Comparison of ENCODE assay signal across 17 cellular contexts in genomic region chr2:44560961-44561360, GRCh38.
"Had no signal": no experiment of that assay in that cellular context is flagged by ENCODE, and none has a peak within 500 bp of the region (broad histone marks: within the 10 kb centered on the region; RNA-seq: fewer than 3 reads in every experiment).

No MANE protein-coding gene starts in this region.

- H3K9me3 Mint-ChIP-seq: activated CD8-positive, alpha-beta T cell treated with anti-CD3 and anti-CD28 coated beads for 36 hours; activated T-cell treated with anti-CD3 and anti-CD28 coated beads, Interleukin-2, amount 50 U/mL, for 72 hours; naive thymus-derived CD4-positive, alpha-beta T cell; type B pancreatic cell had no signal

- H3K27ac Mint-ChIP-seq: activated CD4-positive, alpha-beta T cell treated with anti-CD3 and anti-CD28 coated beads for 36 hours; activated CD8-positive, alpha-beta T cell treated with anti-CD3 and anti-CD28 coated beads for 36 hours; activated T-cell treated with anti-CD3 and anti-CD28 coated beads, Interleukin-2, amount 50 U/mL, for 72 hours; naive thymus-derived CD4-positive, alpha-beta T cell; type B pancreatic cell had no signal

- H3K27ac ChIP-seq: body of pancreas, foreskin keratinocyte, neutrophil, right lobe of liver, suprapubic skin, WERI-Rb-1 had no signal

- DNase-seq: activated CD8-positive, alpha-beta memory T cell treated with anti-CD3 and anti-CD28 coated beads, Interleukin-2, amount 50 U/mL, for 4 hours; activated T-cell treated with anti-CD3 and anti-CD28 coated beads, Interleukin-2, amount 50 U/mL, for 72 hours; cerebellar nuclear complex; naive thymus-derived CD4-positive, alpha-beta T cell; right lobe of liver; stimulated activated naive CD4-positive, alpha-beta T cell treated with Interleukin-2 at 50 U/mL for 16 hours; T-helper 1 cell had no signal

- ATAC-seq: activated CD4-positive, alpha-beta T cell treated with anti-CD3 and anti-CD28 coated beads for 36 hours; activated CD8-positive, alpha-beta T cell treated with anti-CD3 and anti-CD28 coated beads for 36 hours; activated T-cell treated with anti-CD3 and anti-CD28 coated beads, Interleukin-2, amount 50 U/mL, for 72 hours; body of pancreas; foreskin keratinocyte; left colon; naive thymus-derived CD4-positive, alpha-beta T cell had no signal

- H3K4me3 Mint-ChIP-seq: activated CD4-positive, alpha-beta T cell treated with anti-CD3 and anti-CD28 coated beads for 36 hours; activated CD8-positive, alpha-beta T cell treated with anti-CD3 and anti-CD28 coated beads for 36 hours; activated T-cell treated with anti-CD3 and anti-CD28 coated beads, Interleukin-2, amount 50 U/mL, for 72 hours; naive thymus-derived CD4-positive, alpha-beta T cell; type B pancreatic cell had no signal

- H3K27me3 ChIP-seq: body of pancreas, foreskin keratinocyte, neutrophil, right lobe of liver, suprapubic skin had no signal

- H3K4me1 Mint-ChIP-seq: activated CD4-positive, alpha-beta T cell treated with anti-CD3 and anti-CD28 coated beads for 36 hours had no signal

- H3K36me3 ChIP-seq: neutrophil, right lobe of liver, suprapubic skin, WERI-Rb-1 had no signal

- H3K4me1 ChIP-seq: body of pancreas, foreskin keratinocyte, suprapubic skin had no signal

- H3K4me3 ChIP-seq: body of pancreas, lung, right lobe of liver, suprapubic skin had no signal

- H3K27me3 Mint-ChIP-seq: activated CD4-positive, alpha-beta T cell treated with anti-CD3 and anti-CD28 coated beads for 36 hours; activated CD8-positive, alpha-beta T cell treated with anti-CD3 and anti-CD28 coated beads for 36 hours; naive thymus-derived CD4-positive, alpha-beta T cell; type B pancreatic cell had no signal

- H3K9me3 ChIP-seq: body of pancreas, neutrophil, right lobe of liver, suprapubic skin had no signal
